ENCODE assay signal across 8 cellular contexts in genomic region chr14:34874386-34875030, GRCh38. TPM values are rescaled to one million over a fixed set of nuclear protein-coding genes. Genes with fewer than 3 reads are reported as not detected.
DNase-seq lines count a peak whose midpoint lies in the region; ATAC-seq, FAIRE-seq and TF ChIP-seq lines count a peak whose summit lies in the region.

No MANE protein-coding gene starts in this region.

- TF ChIP-seq POLR2A in heart left ventricle (IDR thresholded peaks at IDR 0.05) = no peak

- H3K9ac ChIP-seq in HUES48 (ENCODE audit: low read depth, low read length) = peak overlapping the region; percentile 73

- H3K4me3 ChIP-seq in HUES48 (ENCODE audit: low read depth, low read length) (peak overlapping the region; percentile 86), RWPE2 (ENCODE audit: severe bottlenecking) (peak overlapping the region; percentile 76), heart left ventricle (peak overlapping the region; percentile 66 to 97 (median 86))

- H3K36me3 ChIP-seq in HUES48 (ENCODE audit: control insufficient read depth, insufficient read depth, low read length) (no peaks in the 10 kb centered on the region), RWPE2 (ENCODE audit: low read depth) (peaks cover 25% of the 10 kb centered on the region), heart left ventricle (peaks cover 0 to 14% (median 0%) of the 10 kb centered on the region in 9 donors)

- peaks cover 15% of the 10 kb centered on the region for H3K4me1 ChIP-seq in HUES48 (ENCODE audit: control insufficient read depth, insufficient read depth, low read length)
- H3K4me1 ChIP-seq in RWPE2 (ENCODE audit: insufficient read depth, poor library complexity, severe bottlenecking) = peaks cover 16% of the 10 kb centered on the region
- H3K4me1 ChIP-seq in heart left ventricle = peaks cover 0 to 26% (median 6%) of the 10 kb centered on the region in 12 donors

- peak overlapping the region; percentile 86 for H3K27ac ChIP-seq in HUES48 (ENCODE audit: low read depth, low read length)
- H3K27ac ChIP-seq in RWPE2 (ENCODE audit: poor library complexity, severe bottlenecking) = peak overlapping the region; percentile 94
- H3K27ac ChIP-seq in heart left ventricle = peak overlapping the region; percentile 93 to 100 (median 98)

- TF ChIP-seq CTCF in RWPE2 (IDR thresholded peaks at IDR 0.05; ENCODE audit: poor library complexity, severe bottlenecking) = peak; percentile 33
- peak in 2 of 12 donors; percentile 2 to 3 for TF ChIP-seq CTCF in heart left ventricle (IDR thresholded peaks at IDR 0.05)

- peak; percentile 56 for DNase-seq in EH (ENCODE audit: low read depth)
- peak; percentile 75 for DNase-seq in RWPE2 (ENCODE audit: low spot score)
- peak; percentile 6 for DNase-seq in activated naive CD8-positive, alpha-beta T cell treated with anti-CD3 and anti-CD28 coated beads, Interleukin-2, amount 50 U/mL, for 16 hours (ENCODE audit: low read depth, low spot score)
- DNase-seq in heart left ventricle = peak; percentile 35 to 77 (median 48)
- DNase-seq in posterior cingulate gyrus = peak in 9 of 10 donors; percentile 17 to 90 (median 36)
- peak; percentile 58 for DNase-seq in urothelium cell line (ENCODE audit: low spot score)

- H3K27me3 ChIP-seq in HUES48 (ENCODE audit: control insufficient read depth, insufficient read depth, low read length) (peaks cover 8% of the 10 kb centered on the region; the same call in 1 of the 2 replicates), RWPE2 (ENCODE audit: insufficient read depth, poor library complexity, severe bottlenecking) (no peaks in the 10 kb centered on the region), heart left ventricle (no peaks in the 10 kb centered on the region)

- intact Hi-C loops in heart left ventricle (cut with DNase I) = loop anchor here in 9 of 10 donors (1.0 to 10.0 kb wide), 12 partner anchors 108 to 950 kb away; partner anchors contain the start of genes SRP54 (in 7 of the 9), PRORP (in 3 of the 9), PPP2R3C (in 2 of the 9) and BRMS1L (in 1 of the 9)
- intact Hi-C loops in posterior cingulate gyrus (cut with DNase I) = loop anchor here (5.0 to 10.0 kb wide), 4 partner anchors 108 to 250 kb away; partner anchors contain the start of genes PPP2R3C, PRORP and SRP54

- H3K9me3 ChIP-seq in HUES48 (ENCODE audit: control insufficient read depth, insufficient read depth, low read length) (no peaks in the 10 kb centered on the region), RWPE2 (ENCODE audit: severe bottlenecking) (no peaks in the 10 kb centered on the region), heart left ventricle (no peaks in the 10 kb centered on the region)

- ATAC-seq in GM21447 (IDR thresholded peaks at IDR 0.05; ENCODE audit: unreplicated experiment) (peak; percentile 23), RWPE2 (ENCODE audit: low read depth) (peak; percentile 19), heart left ventricle (peak in 3 of 4 donors; percentile 2 to 48 (median 47))

- FAIRE-seq in urothelium cell line (lab: Jason Lieb, UNC) = no peak

- WGBS in heart left ventricle, 4 donors = 0 to 1% (median 1%) methylated on average over 15 to 85 of the region's 85 CpGs

RNA-seq across cellular contexts. Expression of gene BAZ1A, which starts 0.7 kb away (rescaled TPM):
- total RNA-seq in heart left ventricle = 10 to 100 TPM in 2 of 9 donors, 1 to 10 TPM in 7; 3.8 to 20.3 (median 6.5) TPM
- 1 to 10 TPM; 5.1 to 8.8 TPM for polyA plus RNA-seq in heart left ventricle

Comparison
In these comparisons a context has a peak if more than half of its experiments do, and no peak if none do; other contexts are left out.
1. Peak in every context shown above with its lines: DNase-seq, ATAC-seq, H3K4me3 ChIP-seq and H3K27ac ChIP-seq.
2. DNase-seq: peak in every context shown above with its lines; median percentile 75 in RWPE2; 58 in urothelium cell line; 56 in EH; 48 in heart left ventricle; 36 in posterior cingulate gyrus; 6 in activated naive CD8-positive, alpha-beta T cell treated with anti-CD3 and anti-CD28 coated beads, Interleukin-2, amount 50 U/mL, for 16 hours.